Comparison of ENCODE assay signal across 33 cellular contexts in genomic region chr4:150315691-150316090, GRCh38.
DNase-seq lines count a peak whose midpoint lies in the region; ATAC-seq, FAIRE-seq and TF ChIP-seq lines count a peak whose summit lies in the region.
"Had no signal": no experiment of that assay in that cellular context is flagged by ENCODE, and none has a peak within 500 bp of the region (broad histone marks: within the 10 kb centered on the region; RNA-seq: fewer than 3 reads in every experiment).

No MANE protein-coding gene starts in this region.

- H2AK5ac ChIP-seq in mesendoderm (ENCODE audit: low read length): no peak overlapping the region

- no peak for ATAC-seq in K562
- ATAC-seq in T-helper 17 cell: no peak
- ATAC-seq: activated T-cell treated with anti-CD3 and anti-CD28 coated beads, Interleukin-2, amount 50 U/mL, for 4 hours; heart right ventricle had no signal

- no peak overlapping the region for H2BK5ac ChIP-seq in mesendoderm (ENCODE audit: low read length)

- H3K18ac ChIP-seq in mesendoderm (ENCODE audit: low read length): peak overlapping the region; percentile 87

- TF ChIP-seq EP300 in K562 (IDR thresholded peaks at IDR 0.05; ENCODE audit: low read length): no peak

- no peaks in the 10 kb centered on the region for H3K9me3 ChIP-seq in K562 (replicated peaks; ENCODE audit: control insufficient read depth, insufficient read depth, low read depth, low read length)
- no peaks in the 10 kb centered on the region for H3K9me3 ChIP-seq in T-helper 17 cell (ENCODE audit: control insufficient read depth, low read length, poor library complexity, severe bottlenecking)
- H3K9me3 ChIP-seq: esophagus muscularis mucosa, heart right ventricle, left ventricle myocardium inferior, ovary, testis had no signal

- CTCF ChIA-PET in K562 (lab: Yijun Ruan, JAX; ENCODE audit: low intra/inter-chr PET ratio): no interaction called here

- H3K79me2 ChIP-seq in K562 (ENCODE audit: control insufficient read depth, insufficient read depth, low read length) (no peaks in the 10 kb centered on the region), mesendoderm (ENCODE audit: control insufficient read depth, insufficient read depth, low read length) (no peaks in the 10 kb centered on the region)

- no peaks in the 10 kb centered on the region for H3K27me3 Mint-ChIP-seq in T-helper 17 cell
- H3K27me3 Mint-ChIP-seq: activated B cell treated with CpG ODN at 0.5 μM for 24 hours; activated naive CD8-positive, alpha-beta T cell treated with anti-CD3 and anti-CD28 coated beads, Interleukin-2, amount 10 ng/mL, durations not matched to agents 7 days and 5 days; CD4-positive, alpha-beta T cell; stimulated activated naive CD8-positive, alpha-beta T cell treated with anti-CD3 and anti-CD28 coated beads, Interleukin-15, Interleukin-2, amounts not matched to agents 100 ng/mL and 50 ng/mL, for 24 hours had no signal

- intact Hi-C loops in K562 (cut with micrococcal nuclease): loop anchor here (5.0 to 10.0 kb wide), 3 partner anchors 227 to 699 kb away; partner anchors contain the start of gene LRBA

- H3K4ac ChIP-seq in mesendoderm (ENCODE audit: low read depth, low read length): peak overlapping the region; percentile 55

- peaks cover 4% of the 10 kb centered on the region for H3K9me1 ChIP-seq in K562 (ENCODE audit: control insufficient read depth, insufficient read depth, low read length)

- H4K5ac ChIP-seq in mesendoderm (ENCODE audit: low read length): no peak overlapping the region

- H3K4me1 Mint-ChIP-seq in T-helper 17 cell: peaks cover 4% of the 10 kb centered on the region
- H3K4me1 Mint-ChIP-seq: activated B cell treated with CpG ODN at 0.5 μM for 24 hours, neural crest cell had no signal

- H2BK15ac ChIP-seq in mesendoderm (replicated peaks; ENCODE audit: low read depth): no peak overlapping the region

- H3K27me3 ChIP-seq in K562 (ENCODE audit: control insufficient read depth in 2 of 2, insufficient read depth in 2 of 2, low read length in 2 of 2): no peaks in the 10 kb centered on the region
- H3K27me3 ChIP-seq in mesendoderm (ENCODE audit: insufficient read depth, low read length, poor library complexity): no peaks in the 10 kb centered on the region
- H3K27me3 ChIP-seq: esophagus muscularis mucosa, heart right ventricle, ovary, testis had no signal

- no peak overlapping the region for H3K4me3 Mint-ChIP-seq in T-helper 17 cell
- H3K4me3 Mint-ChIP-seq: activated B cell treated with CpG ODN at 0.5 μM for 24 hours; activated naive CD8-positive, alpha-beta T cell treated with anti-CD3 and anti-CD28 coated beads, Interleukin-2, amount 10 ng/mL, durations not matched to agents 7 days and 5 days; activated T-cell treated with anti-CD3 and anti-CD28 coated beads, Interleukin-2, amount 50 U/mL, for 4 hours; CD4-positive, alpha-beta T cell; neural crest cell; stimulated activated naive CD8-positive, alpha-beta T cell treated with anti-CD3 and anti-CD28 coated beads, Interleukin-15, Interleukin-2, amounts not matched to agents 100 ng/mL and 50 ng/mL, for 24 hours had no signal

- peak overlapping the region in 1 of 2 experiments; percentile 64; a peak in 1 of 4 replicates for H3K9ac ChIP-seq in K562 (ENCODE audit: insufficient read depth in 1 of 2, low read depth in 2 of 2, low read length in 2 of 2)
- no peak overlapping the region for H3K9ac ChIP-seq in mesendoderm (ENCODE audit: low read length)

- no peak overlapping the region for H3K23ac ChIP-seq in mesendoderm (ENCODE audit: low read length)

- in situ Hi-C loops in K562 (cut with MboI): no loop called here

- no peaks in the 10 kb centered on the region for H3K79me1 ChIP-seq in mesendoderm (ENCODE audit: low read length)

- peak overlapping the region; percentile 35 for H3K56ac ChIP-seq in mesendoderm (ENCODE audit: low read length)

- H2BK120ac ChIP-seq in mesendoderm (ENCODE audit: low read depth, low read length): no peak overlapping the region

- TF ChIP-seq RAD21 in K562 (CRISPR knock-in tag; conservative IDR thresholded peaks at IDR 0.05 in 1 of 2, IDR thresholded peaks at IDR 0.05 in 1 of 2): no peak

- no peaks in the 10 kb centered on the region for H4K20me1 ChIP-seq in K562 (replicated peaks; ENCODE audit: control insufficient read depth, insufficient read depth, low read length)

- peak; percentile 44 for DNase-seq in NCI-H2107 treated with DMSO at 0.1 percent for 48 hours (lab: John Stamatoyannopoulos, UW; ENCODE audit: unreplicated experiment)
- DNase-seq in NCI-H2107 (lab: John Stamatoyannopoulos, UW): no peak
- peak; percentile 83 for DNase-seq in NCI-H1694 (lab: John Stamatoyannopoulos, UW)
- DNase-seq in K562 (ENCODE audit: extremely low read depth in 1 of 4, low spot score in 3 of 4): no peak
- DNase-seq in mesendoderm: no peak
- no peak for DNase-seq in ureter (ENCODE audit: low spot score)
- no peak for DNase-seq in T-helper 17 cell
- no peak for DNase-seq in stimulated activated CD4-positive, alpha-beta T cell treated with anti-CD3 and anti-CD28 coated beads, Interleukin-4, amount 100 ng/mL, for 24 hours
- DNase-seq: activated B cell treated with CpG ODN at 0.5 μM for 24 hours; activated CD4-positive, alpha-beta T cell treated with anti-CD3 and anti-CD28 coated beads, Interleukin-2, amount 50 U/mL, for 1 hour; activated gamma-delta T cell treated with Interleukin-2 at 50 U/mL for 16 hours; activated naive CD8-positive, alpha-beta T cell treated with anti-CD3 and anti-CD28 coated beads, Interleukin-2, amount 10 ng/mL, durations not matched to agents 7 days and 5 days; activated T-cell treated with anti-CD3 and anti-CD28 coated beads, Interleukin-2, amount 50 U/mL, for 4 hours; aorta; CD4-positive, alpha-beta T cell; dermis blood vessel endothelial cell; foreskin melanocyte; heart right ventricle; left ventricle myocardium inferior; mesenchymal stem cell; NCI-H1105; NCI-H1930; NK-92 treated with Interleukin-12 subunit alpha and Interleukin-12 subunit beta, amount 100 ng/mL, for 24 hours; ovary; stimulated activated CD4-positive, alpha-beta T cell treated with anti-CD3 and anti-CD28 coated beads, Interleukin-1b, Interleukin-23, amount 100 ng/mL, for 48 hours; stimulated activated CD8-positive, alpha-beta memory T cell treated with anti-CD3 and anti-CD28 coated beads, Interleukin-4, amount 100 ng/mL, for 48 hours; T-helper 1 cell; testis had no signal

- POLR2A ChIA-PET in K562 (lab: Yijun Ruan, JAX): interaction anchor here (0.6 to 1.6 kb wide), 2 partner anchors 10 to 14 kb away, joined by 4 read pairs; no protein-coding TSS in a partner anchor

- H4K8ac ChIP-seq in mesendoderm (ENCODE audit: low read depth, low read length): no peak overlapping the region

- BruUV-seq in K562 (replicated peaks; lab: Mats Ljungman, UMichigan): TSS peak; percentile 58

- H2AFZ ChIP-seq in K562 (ENCODE audit: low read depth, low read length): no peak overlapping the region

- no peak for FAIRE-seq in K562 (lab: Jason Lieb, UNC)
- FAIRE-seq: keratinocyte had no signal

- H3K36me3 ChIP-seq in K562 (ENCODE audit: control insufficient read depth, insufficient read depth, low read length) (peaks cover 5% of the 10 kb centered on the region; the same call in 1 of the 3 replicates), mesendoderm (ENCODE audit: control insufficient read depth, insufficient read depth, low read length) (no peaks in the 10 kb centered on the region)
- H3K36me3 ChIP-seq: esophagus muscularis mucosa, ovary had no signal

- H3K4me2 ChIP-seq in K562 (ENCODE audit: insufficient read depth, low read length) (no peak overlapping the region), mesendoderm (ENCODE audit: low read length) (no peak overlapping the region)

- H3K4me1 ChIP-seq in K562 (replicated peaks in 1 of 2; ENCODE audit: control insufficient read depth in 2 of 2, insufficient read depth in 2 of 2, low read length in 2 of 2): peaks cover 0 to 55% of the 10 kb centered on the region in 2 experiments; a peak in 4 of 5 replicates
- H3K4me1 ChIP-seq in mesendoderm (ENCODE audit: control insufficient read depth, low read depth, low read length): peaks cover 17% of the 10 kb centered on the region
- H3K4me1 ChIP-seq: esophagus muscularis mucosa, testis had no signal

- no peak overlapping the region for H3K27ac Mint-ChIP-seq in T-helper 17 cell
- H3K27ac Mint-ChIP-seq: activated B cell treated with CpG ODN at 0.5 μM for 24 hours; activated naive CD8-positive, alpha-beta T cell treated with anti-CD3 and anti-CD28 coated beads, Interleukin-2, amount 10 ng/mL, durations not matched to agents 7 days and 5 days; CD4-positive, alpha-beta T cell; stimulated activated naive CD8-positive, alpha-beta T cell treated with anti-CD3 and anti-CD28 coated beads, Interleukin-15, Interleukin-2, amounts not matched to agents 100 ng/mL and 50 ng/mL, for 24 hours had no signal

- peak overlapping the region; percentile 91; the same call in 2 of the 3 replicates for H3K27ac ChIP-seq in K562 (ENCODE audit: extremely low read depth, low read depth, low read length)
- no peak overlapping the region for H3K27ac ChIP-seq in mesendoderm (ENCODE audit: low read depth, low read length)
- H3K27ac ChIP-seq: 22Rv1, esophagus muscularis mucosa, heart right ventricle, left ventricle myocardium inferior, ovary, testis had no signal

- no peak for TF ChIP-seq CTCF in K562 (IDR thresholded peaks at IDR 0.05 in 2 of 3, conservative IDR thresholded peaks at IDR 0.05 in 1 of 3; ENCODE audit: insufficient read depth in 2 of 3, low read depth in 1 of 3, low read length in 3 of 3)

- peaks cover 11% of the 10 kb centered on the region for H3K36me3 Mint-ChIP-seq in T-helper 17 cell (ENCODE audit: low read depth)

- H3K4me3 ChIP-seq in K562 (no peak overlapping the region), mesendoderm (ENCODE audit: low read length) (no peak overlapping the region)
- H3K4me3 ChIP-seq: esophagus muscularis mucosa, heart right ventricle, left ventricle myocardium inferior, ovary, testis had no signal

- 80% methylated on average over 2 of the region's 2 CpGs for WGBS in K562 (ENCODE audit: insufficient coverage, low coverage, missing lambda C conversion rate)
- WGBS in mesendoderm (ENCODE audit: extremely low coverage, insufficient coverage, low lambda C conversion rate): no CpG with 5 or more reads among the region's 2 CpGs

- TF ChIP-seq POLR2A in K562 (conservative IDR thresholded peaks at IDR 0.05): no peak

TF ChIP-seq in K562, 482 proteins besides CTCF, POLR2A, EP300 and RAD21 (continues in another document):
- TF ChIP-seq ZNF311 (CRISPR knock-in tag; IDR thresholded peaks at IDR 0.05): 0 out of 2 replicates have a peak, but pooled peaks have one; percentile 10
- no peak for TF ChIP-seq HCFC1 (IDR thresholded peaks at IDR 0.05; ENCODE audit: low read depth, low read length)
- no peak for TF ChIP-seq FOXJ2 (tag; IDR thresholded peaks at IDR 0.05)
- no peak for TF ChIP-seq ZC3H4 (CRISPR knock-in tag; IDR thresholded peaks at IDR 0.05; ENCODE audit: borderline replicate concordance)
- 0 out of 2 replicates have a peak, but pooled peaks have one; percentile 27 for TF ChIP-seq ZNF316 (IDR thresholded peaks at IDR 0.05)
- no peak for TF ChIP-seq RBM17 (IDR thresholded peaks at IDR 0.05; ENCODE audit: borderline replicate concordance, low read depth, low read length)

Comparison
In these comparisons a context has a peak if more than half of its experiments do, and no peak if none do; other contexts are left out.
1. DNase-seq: peak in NCI-H2107 treated with DMSO at 0.1 percent for 48 hours (single experiment) and NCI-H1694 (single experiment); none in NCI-H2107 (single experiment), K562 (0 of 4), mesendoderm (single experiment), ureter (single experiment), T-helper 17 cell (0 of 3) and stimulated activated CD4-positive, alpha-beta T cell treated with anti-CD3 and anti-CD28 coated beads, Interleukin-4, amount 100 ng/mL, for 24 hours (single experiment).